Comparison of ENCODE assay signal across 8 cellular contexts in genomic region chr4:13484749-13485345, GRCh38. TPM values are rescaled to one million over a fixed set of nuclear protein-coding genes. Genes with fewer than 3 reads are reported as not detected.
DNase-seq lines count a peak whose midpoint lies in the region; ATAC-seq and TF ChIP-seq lines count a peak whose summit lies in the region.

No MANE protein-coding gene starts in this region.

- ATAC-seq in GM19467 (IDR thresholded peaks at IDR 0.05; ENCODE audit: unreplicated experiment): peak; percentile 30
- peak; percentile 19 for ATAC-seq in HG03469 (IDR thresholded peaks at IDR 0.05; ENCODE audit: unreplicated experiment)
- peak; percentile 60 for ATAC-seq in T-helper 17 cell

- H2AFZ ChIP-seq in fibroblast of lung (ENCODE audit: low read length): peak overlapping the region; percentile 88

- no peaks in the 10 kb centered on the region for H3K27me3 ChIP-seq in fibroblast of lung (ENCODE audit: control insufficient read depth, insufficient read depth, low read length)
- no peaks in the 10 kb centered on the region for H3K27me3 ChIP-seq in ovary

- H3K4me3 Mint-ChIP-seq in T-helper 17 cell: peak overlapping the region; percentile 93

- H3K27me3 Mint-ChIP-seq in T-helper 17 cell: peaks cover 9% of the 10 kb centered on the region

- peak overlapping the region; percentile 98 for H3K27ac Mint-ChIP-seq in T-helper 17 cell

- H3K36me3 ChIP-seq in fibroblast of lung (ENCODE audit: control insufficient read depth, insufficient read depth, low read length) (no peaks in the 10 kb centered on the region), ovary (no peaks in the 10 kb centered on the region)

- H3K36me3 Mint-ChIP-seq in T-helper 17 cell (ENCODE audit: low read depth): peaks cover 2% of the 10 kb centered on the region

- H3K4me1 ChIP-seq in fibroblast of lung (ENCODE audit: control insufficient read depth, extremely low read depth, insufficient read depth, low read length) (no peaks in the 10 kb centered on the region), ovary (ENCODE audit: insufficient read depth) (no peaks in the 10 kb centered on the region)

- no peak for TF ChIP-seq EP300 in ovary (IDR thresholded peaks at IDR 0.05)

- WGBS in ovary, 3 donors: 1 to 2% (median 1%) methylated on average over 23 of the region's 23 CpGs

- H3K4me3 ChIP-seq in fibroblast of lung (replicated peaks in 1 of 4; ENCODE audit: control extremely low read depth in 1 of 4, insufficient read depth in 1 of 4, low read depth in 3 of 4, low read length in 4 of 4) (peak overlapping the region; percentile 72 to 82 (median 78)), ovary (peak overlapping the region; percentile 91)

- TF ChIP-seq POLR2A in ovary (IDR thresholded peaks at IDR 0.05): no peak

- peaks cover 16% of the 10 kb centered on the region for H3K4me1 Mint-ChIP-seq in T-helper 17 cell

- H3K9me3 ChIP-seq in T-helper 17 cell (ENCODE audit: control insufficient read depth, low read length, poor library complexity, severe bottlenecking) (no peaks in the 10 kb centered on the region), fibroblast of lung (ENCODE audit: control insufficient read depth, insufficient read depth, low read depth, low read length) (no peaks in the 10 kb centered on the region), ovary (no peaks in the 10 kb centered on the region)

- no peaks in the 10 kb centered on the region for H4K20me1 ChIP-seq in fibroblast of lung (ENCODE audit: control insufficient read depth, extremely low read depth, insufficient read depth, low read length)

- H3K4me2 ChIP-seq in fibroblast of lung (ENCODE audit: extremely low read depth, insufficient read depth, low read length): peak overlapping the region; percentile 64

- peaks cover 18% of the 10 kb centered on the region for H3K79me2 ChIP-seq in fibroblast of lung (ENCODE audit: control insufficient read depth, insufficient read depth, low read length)

- peak overlapping the region; percentile 98 for H3K27ac ChIP-seq in fibroblast of lung (ENCODE audit: insufficient read depth, low read length)
- peak overlapping the region in 1 of 2 donors; percentile 97 for H3K27ac ChIP-seq in ovary

- peak; percentile 57 for DNase-seq in ELR (ENCODE audit: low read depth)
- no peak for DNase-seq in T-helper 17 cell
- DNase-seq in fibroblast of lung (ENCODE audit: low read depth in 2 of 2): peak; percentile 45 to 49
- no peak for DNase-seq in ovary
- DNase-seq in foreskin melanocyte: no peak
- DNase-seq in activated gamma-delta T cell treated with Interleukin-2 at 50 U/mL for 16 hours: no peak

- intact Hi-C loops in ovary (cut with DNase I): no loop called here

- TF ChIP-seq CTCF in fibroblast of lung (conservative IDR thresholded peaks at IDR 0.05 in 1 of 2, IDR thresholded peaks at IDR 0.05 in 1 of 2; ENCODE audit: low read depth in 1 of 2, low read length in 2 of 2): no peak
- no peak for TF ChIP-seq CTCF in ovary (IDR thresholded peaks at IDR 0.05)

- H3K9ac ChIP-seq in fibroblast of lung (ENCODE audit: insufficient read depth, low read length): peak overlapping the region; percentile 97

RNA-seq across cellular contexts. Expression of gene RAB28, which starts 0.7 kb away (rescaled TPM):
- total RNA-seq in T-helper 17 cell (1 to 10 TPM; 8.4 to 8.9 TPM), fibroblast of lung (17.7 and 27.0 TPM in 2 replicates), ovary (10 to 100 TPM; 18.5 to 24.2 (median 20.0) TPM)
- polyA plus RNA-seq in fibroblast of lung (14.6 and 18.1 TPM in 2 replicates), ovary (10 to 100 TPM; 17.4 to 20.2 TPM)
- polyA plus RNA-seq in fibroblast of lung (2012): 9.3 and 11.5 TPM in 2 replicates
- polyA minus RNA-seq in fibroblast of lung (ENCODE audit: low replicate concordance): 0.75 and 3.1 TPM in 2 replicates

RNA-seq across cellular contexts. Expression of gene NKX3-2, which starts 59.5 kb away (rescaled TPM):
- total RNA-seq in T-helper 17 cell: not detected
- total RNA-seq in fibroblast of lung: 0.26 and 1.3 TPM in 2 replicates
- 0.24 and 0.59 TPM in 2 replicates for polyA plus RNA-seq in fibroblast of lung
- 0.34 and 0.98 TPM in 2 replicates for polyA plus RNA-seq in fibroblast of lung (2012)
- 0.22 TPM in 1 of 2 replicates, not detected in the other for polyA minus RNA-seq in fibroblast of lung (ENCODE audit: low replicate concordance)
- total RNA-seq in ovary: 1 to 10 TPM in 1 of 7 donors, under 1 TPM in 5, not detected in 1; 0.10 to 1.4 (median 0.49) TPM
- under 1 TPM; 0.10 to 0.21 TPM for polyA plus RNA-seq in ovary

Comparison
In these comparisons a context has a peak if more than half of its experiments do, and no peak if none do; other contexts are left out.
1. DNase-seq: peak in ELR (single experiment) and fibroblast of lung (2 of 2); none in T-helper 17 cell (0 of 3), ovary (0 of 5), foreskin melanocyte (single experiment) and activated gamma-delta T cell treated with Interleukin-2 at 50 U/mL for 16 hours (single experiment).
2. Peak in every context shown above with its lines, with median percentiles within 50 percentile points of each other: ATAC-seq.